ENCODE assay signal across 19 cellular contexts in genomic region chr7:125118444-125118843, GRCh38.
"Had no signal": no experiment of that assay in that cellular context is flagged by ENCODE, and none has a peak within 500 bp of the region (broad histone marks: within the 10 kb centered on the region; RNA-seq: fewer than 3 reads in every experiment).

No MANE protein-coding gene starts in this region.

- DNase-seq: activated CD4-positive, alpha-beta T cell treated with anti-CD3 and anti-CD28 coated beads, Interleukin-2, amount 10 ng/mL, durations not matched to agents 24 days and 14 days; activated naive CD4-positive, alpha-beta T cell treated with anti-CD3 and anti-CD28 coated beads, Interleukin-2, amount 50 U/mL, for 16 hours; activated T-cell treated with anti-CD3 and anti-CD28 coated beads for 4 hours; amniotic stem cell; dermis blood vessel endothelial cell; glutamatergic neuron; immature natural killer cell; left colon; natural killer cell; occipital lobe; psoas muscle; spleen; stimulated activated CD4-positive, alpha-beta T cell treated with anti-CD3 and anti-CD28 coated beads, Interleukin-2, amount 100 ng/mL, for 24 hours; T-cell; T1000; upper lobe of right lung had no signal

- H3K4me3 ChIP-seq: lung, psoas muscle, spleen, upper lobe of right lung had no signal

- H3K27me3 ChIP-seq: spleen, upper lobe of right lung had no signal

- H3K36me3 ChIP-seq: spleen, upper lobe of right lung had no signal

- ATAC-seq: activated T-helper 17 cell treated with anti-CD3 and anti-CD28 coated beads, Interleukin-2, amount 50 U/mL, for 72 hours; left colon; natural killer cell; psoas muscle; sciatic nerve; T-cell; upper lobe of right lung had no signal

- H3K4me1 ChIP-seq: psoas muscle, spleen, upper lobe of right lung had no signal

- H3K27ac ChIP-seq: psoas muscle, spleen, upper lobe of right lung had no signal

- H3K9me3 ChIP-seq: psoas muscle, upper lobe of right lung had no signal
